ENCODE assay signal across 8 cellular contexts in the genomic region with DNA sequence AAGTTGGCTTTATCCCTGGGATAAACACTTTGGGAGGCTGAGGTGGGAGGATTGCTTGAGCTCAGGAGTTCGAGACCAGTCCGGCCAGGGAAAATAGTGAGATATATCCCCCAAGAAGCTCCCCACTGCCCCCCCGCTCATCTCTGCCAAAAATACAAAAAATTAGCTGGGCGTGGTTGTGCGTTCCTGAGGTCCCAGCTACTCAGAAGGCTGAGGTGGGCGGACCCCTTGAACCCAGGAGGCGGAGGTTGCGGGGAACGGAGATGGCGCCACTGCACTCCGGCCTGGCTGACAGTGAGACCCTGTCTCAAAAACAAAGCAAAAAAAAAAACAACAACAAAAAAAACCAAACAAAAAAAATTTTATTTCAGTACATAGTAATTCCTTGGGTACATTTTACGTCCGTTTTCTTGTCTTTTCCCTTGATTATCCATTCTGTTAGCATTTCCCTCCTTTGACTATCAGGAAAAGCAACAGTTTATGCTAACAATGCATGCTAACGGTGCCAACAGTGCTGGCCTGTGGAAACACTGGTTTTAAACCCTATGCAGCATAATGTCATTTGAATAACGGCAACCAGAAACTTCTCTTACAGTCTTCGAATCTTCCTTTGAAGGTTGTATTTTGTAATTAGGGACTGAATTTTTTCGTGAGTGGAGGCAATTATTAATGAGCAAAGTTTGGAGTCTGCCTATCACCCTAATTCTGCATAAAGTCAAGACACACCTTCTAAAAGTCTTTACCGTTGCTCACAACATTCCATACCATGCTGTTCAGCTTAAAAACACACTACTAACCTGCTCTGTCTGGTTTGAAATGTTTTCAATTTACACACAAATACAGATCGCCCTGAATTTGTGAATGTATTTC. TPM values are rescaled to one million over a fixed set of nuclear protein-coding genes. Genes with fewer than 3 reads are reported as not detected.
DNase-seq lines count a peak whose midpoint lies in the region; ATAC-seq lines count a peak whose summit lies in the region.

No MANE protein-coding gene starts in this region.

- no peaks in the 10 kb centered on the region for H3K36me3 ChIP-seq in BLaER1
- H3K36me3 ChIP-seq in stomach smooth muscle (ENCODE audit: control insufficient read depth in 2 of 2, insufficient read depth in 2 of 2, low read length in 2 of 2) = no peaks in the 10 kb centered on the region

- H3K9ac ChIP-seq in BLaER1 (no peak overlapping the region), stomach smooth muscle (ENCODE audit: low read length in 2 of 2) (peak overlapping the region; percentile 14 to 24)

- H3K4me2 ChIP-seq in BLaER1 = peak overlapping the region; percentile 55

- H3K36me3 Mint-ChIP-seq in activated naive CD4-positive, alpha-beta T cell treated with anti-CD3 and anti-CD28 coated beads, Interleukin-2, amount 50 U/mL, for 72 hours = peaks cover 9 to 10% of the 10 kb centered on the region in 2 donors

- H3K27me3 ChIP-seq in BLaER1 (no peaks in the 10 kb centered on the region), stomach smooth muscle (ENCODE audit: control insufficient read depth in 1 of 2, insufficient read depth in 2 of 2, low read length in 2 of 2) (no peaks in the 10 kb centered on the region)

- H3K9me3 ChIP-seq in BLaER1 (peaks cover 27% of the 10 kb centered on the region), stomach smooth muscle (ENCODE audit: control insufficient read depth in 2 of 2, low read length in 2 of 2) (peaks cover 0 to 4% of the 10 kb centered on the region in 2 donors)

- peak overlapping the region in 1 of 2 donors; percentile 92 for H3K27ac Mint-ChIP-seq in activated naive CD4-positive, alpha-beta T cell treated with anti-CD3 and anti-CD28 coated beads, Interleukin-2, amount 50 U/mL, for 72 hours

- H3K4me3 ChIP-seq in BLaER1 = peak overlapping the region; percentile 94; the same call in 1 of the 2 replicates
- peak overlapping the region; percentile 23 to 88 for H3K4me3 ChIP-seq in stomach smooth muscle (ENCODE audit: low read length in 2 of 2)

- H4K20me1 ChIP-seq in BLaER1 = peaks cover 35% of the 10 kb centered on the region

- H3K4me1 ChIP-seq in BLaER1 (peaks cover 30% of the 10 kb centered on the region), stomach smooth muscle (ENCODE audit: control insufficient read depth, insufficient read depth, low read length) (peaks cover 15% of the 10 kb centered on the region)

- ATAC-seq in GM19463 (IDR thresholded peaks at IDR 0.05; ENCODE audit: unreplicated experiment) = peak; percentile 9
- ATAC-seq in HG03520 (IDR thresholded peaks at IDR 0.05; ENCODE audit: unreplicated experiment) = peak; percentile 2
- peak; percentile 2 to 6 for ATAC-seq in activated naive CD4-positive, alpha-beta T cell treated with anti-CD3 and anti-CD28 coated beads, Interleukin-2, amount 50 U/mL, for 72 hours

- H3K27ac ChIP-seq in BLaER1 = no peak overlapping the region
- peak overlapping the region; percentile 91 for H3K27ac ChIP-seq in stomach smooth muscle (ENCODE audit: low read length)

- peaks cover 8% of the 10 kb centered on the region in 2 donors for H3K9me3 Mint-ChIP-seq in activated naive CD4-positive, alpha-beta T cell treated with anti-CD3 and anti-CD28 coated beads, Interleukin-2, amount 50 U/mL, for 72 hours

- DNase-seq in activated naive CD4-positive, alpha-beta T cell treated with anti-CD3 and anti-CD28 coated beads, Interleukin-2, amount 50 U/mL, for 72 hours (ENCODE audit: low spot score in 2 of 2) = no peak
- DNase-seq in inferior parietal cortex (ENCODE audit: extremely low spot score) (peak; percentile 32), UCSD-AML1 (lab: John Stamatoyannopoulos, UW; ENCODE audit: unreplicated experiment) (no peak), NCI-H2171 treated with DMSO at 0.1 percent for 48 hours (lab: John Stamatoyannopoulos, UW) (no peak)

RNA-seq across cellular contexts. Expression of gene MIB1, which starts 0.8 kb away (rescaled TPM):
- total RNA-seq in activated naive CD4-positive, alpha-beta T cell treated with anti-CD3 and anti-CD28 coated beads, Interleukin-2, amount 50 U/mL, for 72 hours = 10 to 100 TPM; 32.5 to 43.7 TPM

RNA-seq across cellular contexts. Expression of gene ABHD3, which starts 35.3 kb away (rescaled TPM):
- total RNA-seq in activated naive CD4-positive, alpha-beta T cell treated with anti-CD3 and anti-CD28 coated beads, Interleukin-2, amount 50 U/mL, for 72 hours = 10 to 100 TPM; 19.9 to 39.7 TPM
